2 cellular contexts compared by ENCODE assay signal in genomic region chr4:184056877-184057276, GRCh38.
TF ChIP-seq lines count a peak whose summit lies in the region.

No MANE protein-coding gene starts in this region.

TF ChIP-seq in HepG2, 621 proteins besides CTCF, POLR2A, EP300 and RAD21:
- TF ChIP-seq ZBTB14 (CRISPR knock-in tag; IDR thresholded peaks at IDR 0.05): no peak
- no peak for TF ChIP-seq SKI (IDR thresholded peaks at IDR 0.05; ENCODE audit: partially characterized antibody)
- TF ChIP-seq ZNF598 (CRISPR knock-in tag; IDR thresholded peaks at IDR 0.05; ENCODE audit: borderline replicate concordance): no peak
- no peak for TF ChIP-seq FOXA1 (IDR thresholded peaks at IDR 0.05)
- TF ChIP-seq FOXA1 (CRISPR knock-in tag; IDR thresholded peaks at IDR 0.05): no peak
- peak; percentile 55 for TF ChIP-seq MAFF (IDR thresholded peaks at IDR 0.05; ENCODE audit: low read depth, low read length)
- no peak for TF ChIP-seq ARNT2 (CRISPR knock-in tag; IDR thresholded peaks at IDR 0.05; ENCODE audit: low read depth)
- TF ChIP-seq HDAC1 (CRISPR knock-in tag; IDR thresholded peaks at IDR 0.05): no peak
- TF ChIP-seq KLF6 (CRISPR knock-in tag; IDR thresholded peaks at IDR 0.05): no peak
- no peak for TF ChIP-seq HNF4G (IDR thresholded peaks at IDR 0.05; ENCODE audit: borderline replicate concordance, low read depth, low read length)
- no peak for TF ChIP-seq HNF4G (CRISPR knock-in tag; IDR thresholded peaks at IDR 0.05; ENCODE audit: borderline replicate concordance, low read depth)
- no peak for TF ChIP-seq RNF2 (conservative IDR thresholded peaks at IDR 0.05; ENCODE audit: low read depth)
- TF ChIP-seq FOXK1 (CRISPR knock-in tag; IDR thresholded peaks at IDR 0.05; ENCODE audit: borderline replicate concordance, low read depth): no peak
- no peak for TF ChIP-seq SMARCC2 (IDR thresholded peaks at IDR 0.05)
- peak; percentile 56 to 78; a peak in 3 of 4 replicates for TF ChIP-seq MAFK (conservative IDR thresholded peaks at IDR 0.05 in 1 of 2, IDR thresholded peaks at IDR 0.05 in 1 of 2; ENCODE audit: low read length in 2 of 2)
- TF ChIP-seq USF2 (IDR thresholded peaks at IDR 0.05; ENCODE audit: low read depth, low read length): no peak
- TF ChIP-seq USF2 (CRISPR knock-in tag; IDR thresholded peaks at IDR 0.05; ENCODE audit: borderline replicate concordance): no peak
- no peak for TF ChIP-seq FOXC1 (CRISPR knock-in tag; IDR thresholded peaks at IDR 0.05; ENCODE audit: borderline replicate concordance)

TF ChIP-seq in H1, 55 proteins besides CTCF, POLR2A, EP300 and RAD21:
- peak; percentile 54 for TF ChIP-seq MAFK (IDR thresholded peaks at IDR 0.05; ENCODE audit: low read depth, low read length)
- no peak for TF ChIP-seq SP4 (IDR thresholded peaks at IDR 0.05; ENCODE audit: low read length)
